In the genomic region with DNA sequence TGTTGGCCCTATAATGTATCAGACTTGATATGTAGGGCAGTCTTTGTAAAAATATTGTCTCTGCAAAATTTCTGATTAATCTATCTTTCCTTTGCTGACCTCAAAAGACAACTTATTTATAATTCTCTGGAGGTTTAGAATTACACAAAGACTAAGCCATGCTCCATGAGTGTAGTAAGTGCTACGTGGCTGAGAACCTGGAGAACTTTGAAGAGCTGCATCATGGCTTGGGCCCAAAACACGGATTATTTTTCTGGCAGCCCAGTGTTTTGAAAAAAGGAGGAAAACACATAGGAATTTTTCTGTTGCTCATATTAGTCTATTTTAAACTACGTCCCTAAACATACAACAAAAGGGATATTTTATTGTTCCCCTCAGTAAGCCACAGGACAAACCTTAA, we compare ENCODE assay signal across 9 cellular contexts.
"Had no signal": no experiment of that assay in that cellular context is flagged by ENCODE, and none has a peak within 500 bp of the region (broad histone marks: within the 10 kb centered on the region; RNA-seq: fewer than 3 reads in every experiment).

No MANE protein-coding gene starts in this region.

- DNase-seq: GM23248, GOT3, H7, HFFc6 had no signal

- H3K27ac ChIP-seq: GM23248, HL-60 had no signal

- H3K27ac Mint-ChIP-seq: HFFc6, IgD-negative memory B cell had no signal

- H3K4me3 Mint-ChIP-seq: HFFc6, IgD-negative memory B cell had no signal

- H3K9ac ChIP-seq: GM23248 had no signal

- ATAC-seq: HCT116, HepG2 had no signal

- H3K36me3 ChIP-seq: HAP-1 had no signal

- H3K9me3 Mint-ChIP-seq: IgD-negative memory B cell had no signal

- H3K4me3 ChIP-seq: GM23248, HAP-1 had no signal

- H3K4me1 ChIP-seq: HAP-1 had no signal

- H3K36me3 Mint-ChIP-seq: IgD-negative memory B cell had no signal
